19 cellular contexts compared by ENCODE assay signal in the genomic region with DNA sequence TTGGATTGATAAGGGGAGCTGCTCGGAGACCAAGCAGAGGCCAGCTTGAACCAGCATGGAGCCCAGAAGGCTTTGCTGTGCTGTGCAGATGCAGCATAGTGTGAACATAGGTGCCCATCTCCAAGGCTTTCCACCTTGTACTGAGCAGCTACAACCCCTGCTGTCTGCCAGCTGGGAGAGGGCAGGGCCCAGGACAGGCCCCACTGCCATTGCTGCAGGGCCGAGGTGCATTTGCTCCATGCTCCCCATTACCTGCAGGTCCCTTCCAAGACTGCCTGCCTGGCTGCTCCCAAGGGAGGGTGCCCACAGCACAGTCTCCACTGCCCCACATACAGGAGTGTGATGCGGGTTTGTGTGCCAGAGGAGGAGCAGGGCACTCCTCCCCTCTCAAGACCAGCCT.
DNase-seq lines count a peak whose midpoint lies in the region; ATAC-seq lines count a peak whose summit lies in the region.
"Had no signal": no experiment of that assay in that cellular context is flagged by ENCODE, and none has a peak within 500 bp of the region (broad histone marks: within the 10 kb centered on the region; RNA-seq: fewer than 3 reads in every experiment).

No MANE protein-coding gene starts in this region.

- H3K4me1 ChIP-seq in neuronal stem cell (ENCODE audit: control insufficient read depth in 2 of 2, insufficient read depth in 1 of 2, low read depth in 1 of 2, low read length in 2 of 2): no peaks in the 10 kb centered on the region
- H3K4me1 ChIP-seq in aorta (ENCODE audit: control insufficient read depth in 1 of 2, insufficient read depth in 2 of 2, low read length in 2 of 2): no peaks in the 10 kb centered on the region
- H3K4me1 ChIP-seq: HAP-1 had no signal

- H2BK120ac ChIP-seq in neuronal stem cell (ENCODE audit: low read depth, low read length): no peak overlapping the region

- H2AK5ac ChIP-seq in neuronal stem cell (ENCODE audit: low read depth, low read length): peak overlapping the region; percentile 70

- H3K79me1 ChIP-seq in neuronal stem cell (ENCODE audit: low read depth, low read length): no peaks in the 10 kb centered on the region

- H3K4me3 Mint-ChIP-seq in activated naive CD8-positive, alpha-beta T cell treated with anti-CD3 and anti-CD28 coated beads, Interleukin-2, amount 50 U/mL, for 24 hours: no peak overlapping the region
- no peak overlapping the region for H3K4me3 Mint-ChIP-seq in activated naive CD8-positive, alpha-beta T cell treated with anti-CD3 and anti-CD28 coated beads for 36 hours
- no peak overlapping the region for H3K4me3 Mint-ChIP-seq in stimulated activated memory B cell treated with anti-CD40 and anti-IgM and Interleukin-4, amounts not matched to agents 10 μg/mL and 1 μg/mL and 100 μg/mL, for 72 hours
- H3K4me3 Mint-ChIP-seq: CD4-positive, alpha-beta memory T cell; GM23338; HFFc6 had no signal

- no CpG with 5 or more reads among the region's 3 CpGs for WGBS in neuronal stem cell (ENCODE audit: extremely low coverage in 2 of 2, insufficient read length in 2 of 2, insufficient replicate concordance in 1 of 2), 2 donors
- WGBS in aorta, 2 donors: 95 to 97% methylated on average over 3 of the region's 3 CpGs

- H3K4me3 ChIP-seq in neuronal stem cell (ENCODE audit: low read length in 2 of 2): no peak overlapping the region
- H3K4me3 ChIP-seq in aorta (ENCODE audit: low read length in 2 of 2): no peak overlapping the region
- H3K4me3 ChIP-seq: GM23338, HAP-1 had no signal

- H3K9ac ChIP-seq in neuronal stem cell (ENCODE audit: low read depth, low read length, poor library complexity): peak overlapping the region; percentile 9

- H3K9me3 ChIP-seq in neuronal stem cell (replicated peaks in 1 of 2; ENCODE audit: control insufficient read depth in 2 of 2, insufficient read depth in 1 of 2, low read depth in 1 of 2, low read length in 2 of 2) (peaks cover 3 to 4% of the 10 kb centered on the region in 2 donors), aorta (ENCODE audit: control insufficient read depth, low read length) (no peaks in the 10 kb centered on the region)

- ATAC-seq in activated naive CD8-positive, alpha-beta T cell treated with anti-CD3 and anti-CD28 coated beads, Interleukin-2, amount 50 U/mL, for 24 hours: peak; percentile 15
- peak; percentile 36 for ATAC-seq in stimulated activated memory B cell treated with anti-CD40 and anti-IgM and Interleukin-4, amounts not matched to agents 10 μg/mL and 1 μg/mL and 100 μg/mL, for 72 hours
- ATAC-seq in aorta (ENCODE audit: low FRiP score) (peak; percentile 33), HG03520 (IDR thresholded peaks at IDR 0.05; ENCODE audit: unreplicated experiment) (no peak)
- ATAC-seq: GM23338 had no signal

- H4K91ac ChIP-seq in neuronal stem cell (ENCODE audit: low read depth, low read length, poor library complexity): peak overlapping the region; percentile 85

- peak overlapping the region; percentile 87 for H3K18ac ChIP-seq in neuronal stem cell (ENCODE audit: low read length)

- no peak overlapping the region for H2BK12ac ChIP-seq in neuronal stem cell (ENCODE audit: low read length)

- peak overlapping the region; percentile 20 for H3K23ac ChIP-seq in neuronal stem cell (ENCODE audit: low read depth, low read length, poor library complexity)

- H3K27ac ChIP-seq in neuronal stem cell (replicated peaks; ENCODE audit: low read length): no peak overlapping the region
- no peak overlapping the region for H3K27ac ChIP-seq in aorta (ENCODE audit: low read depth in 1 of 2, low read length in 2 of 2)
- H3K27ac ChIP-seq: 22Rv1 had no signal

- H3K4ac ChIP-seq in neuronal stem cell (ENCODE audit: low read length): no peak overlapping the region

- no peaks in the 10 kb centered on the region for H3K36me3 ChIP-seq in neuronal stem cell (replicated peaks in 1 of 2; ENCODE audit: control insufficient read depth in 2 of 2, insufficient read depth in 2 of 2, low read length in 2 of 2)
- no peaks in the 10 kb centered on the region for H3K36me3 ChIP-seq in aorta (ENCODE audit: control insufficient read depth in 1 of 2, insufficient read depth in 2 of 2, low read length in 1 of 2)
- H3K36me3 ChIP-seq: HAP-1 had no signal

- peak overlapping the region; percentile 2 for H2BK5ac ChIP-seq in neuronal stem cell (ENCODE audit: low read length)

- H3K36me3 Mint-ChIP-seq in activated naive CD8-positive, alpha-beta T cell treated with anti-CD3 and anti-CD28 coated beads, Interleukin-2, amount 50 U/mL, for 24 hours (ENCODE audit: low read depth): no peaks in the 10 kb centered on the region
- H3K36me3 Mint-ChIP-seq in activated naive CD8-positive, alpha-beta T cell treated with anti-CD3 and anti-CD28 coated beads for 36 hours: no peaks in the 10 kb centered on the region
- H3K36me3 Mint-ChIP-seq in stimulated activated memory B cell treated with anti-CD40 and anti-IgM and Interleukin-4, amounts not matched to agents 10 μg/mL and 1 μg/mL and 100 μg/mL, for 72 hours: no peaks in the 10 kb centered on the region
- H3K36me3 Mint-ChIP-seq: CD4-positive, alpha-beta memory T cell had no signal

- no peak overlapping the region for H3K4me2 ChIP-seq in neuronal stem cell (ENCODE audit: insufficient read depth, low read length, poor library complexity, severe bottlenecking)
- H3K4me2 ChIP-seq: GM23338 had no signal

- DNase-seq in activated naive CD8-positive, alpha-beta T cell treated with anti-CD3 and anti-CD28 coated beads, Interleukin-2, amount 50 U/mL, for 24 hours: no peak
- no peak for DNase-seq in activated naive CD8-positive, alpha-beta T cell treated with anti-CD3 and anti-CD28 coated beads for 36 hours
- DNase-seq in neuronal stem cell (ENCODE audit: low spot score) (no peak), aorta (no peak), dedifferentiated amniotic fluid mesenchymal stem cell (ENCODE audit: extremely low spot score) (no peak), pons (ENCODE audit: low spot score) (no peak)
- DNase-seq: C1 segment of cervical spinal cord; Calu3; CD4-positive, alpha-beta memory T cell; COR-L47; DMS53; DMS79 treated with DMSO at 0.1 percent for 48 hours; GF-D8; HFFc6 had no signal

- H4K8ac ChIP-seq in neuronal stem cell (ENCODE audit: low read depth, low read length): no peak overlapping the region

- no peaks in the 10 kb centered on the region for H3K27me3 ChIP-seq in neuronal stem cell (ENCODE audit: control insufficient read depth in 3 of 3, insufficient read depth in 3 of 3, low read depth in 1 of 3, low read length in 3 of 3)
- H3K27me3 ChIP-seq in aorta (ENCODE audit: control insufficient read depth in 1 of 2, insufficient read depth in 2 of 2, low read length in 1 of 2): no peaks in the 10 kb centered on the region

- H3K9me3 Mint-ChIP-seq in activated naive CD8-positive, alpha-beta T cell treated with anti-CD3 and anti-CD28 coated beads, Interleukin-2, amount 50 U/mL, for 24 hours: peaks cover 4% of the 10 kb centered on the region
- peaks cover 11% of the 10 kb centered on the region for H3K9me3 Mint-ChIP-seq in activated naive CD8-positive, alpha-beta T cell treated with anti-CD3 and anti-CD28 coated beads for 36 hours
- H3K9me3 Mint-ChIP-seq in stimulated activated memory B cell treated with anti-CD40 and anti-IgM and Interleukin-4, amounts not matched to agents 10 μg/mL and 1 μg/mL and 100 μg/mL, for 72 hours: peaks cover 13% of the 10 kb centered on the region
- H3K9me3 Mint-ChIP-seq: HFFc6 had no signal

- H3K4me1 Mint-ChIP-seq in activated naive CD8-positive, alpha-beta T cell treated with anti-CD3 and anti-CD28 coated beads, Interleukin-2, amount 50 U/mL, for 24 hours: no peaks in the 10 kb centered on the region
- H3K4me1 Mint-ChIP-seq in activated naive CD8-positive, alpha-beta T cell treated with anti-CD3 and anti-CD28 coated beads for 36 hours: no peaks in the 10 kb centered on the region
- H3K4me1 Mint-ChIP-seq in stimulated activated memory B cell treated with anti-CD40 and anti-IgM and Interleukin-4, amounts not matched to agents 10 μg/mL and 1 μg/mL and 100 μg/mL, for 72 hours: no peaks in the 10 kb centered on the region
- H3K4me1 Mint-ChIP-seq: CD4-positive, alpha-beta memory T cell had no signal

- no peak overlapping the region for H3K27ac Mint-ChIP-seq in activated naive CD8-positive, alpha-beta T cell treated with anti-CD3 and anti-CD28 coated beads, Interleukin-2, amount 50 U/mL, for 24 hours
- H3K27ac Mint-ChIP-seq in activated naive CD8-positive, alpha-beta T cell treated with anti-CD3 and anti-CD28 coated beads for 36 hours: no peak overlapping the region
- H3K27ac Mint-ChIP-seq in stimulated activated memory B cell treated with anti-CD40 and anti-IgM and Interleukin-4, amounts not matched to agents 10 μg/mL and 1 μg/mL and 100 μg/mL, for 72 hours: no peak overlapping the region
- H3K27ac Mint-ChIP-seq: CD4-positive, alpha-beta memory T cell; GM23338; HFFc6 had no signal

- H2AFZ ChIP-seq in neuronal stem cell (ENCODE audit: low read length): no peak overlapping the region
- H2AFZ ChIP-seq: GM23338 had no signal

- H2BK15ac ChIP-seq in neuronal stem cell (ENCODE audit: low read length): peak overlapping the region; percentile 81

- no peaks in the 10 kb centered on the region for H3K27me3 Mint-ChIP-seq in activated naive CD8-positive, alpha-beta T cell treated with anti-CD3 and anti-CD28 coated beads, Interleukin-2, amount 50 U/mL, for 24 hours
- no peaks in the 10 kb centered on the region for H3K27me3 Mint-ChIP-seq in activated naive CD8-positive, alpha-beta T cell treated with anti-CD3 and anti-CD28 coated beads for 36 hours
- no peaks in the 10 kb centered on the region for H3K27me3 Mint-ChIP-seq in stimulated activated memory B cell treated with anti-CD40 and anti-IgM and Interleukin-4, amounts not matched to agents 10 μg/mL and 1 μg/mL and 100 μg/mL, for 72 hours
- H3K27me3 Mint-ChIP-seq: CD4-positive, alpha-beta memory T cell had no signal

- intact Hi-C loops in aorta (cut with DNase I): no loop called here

- peak overlapping the region; percentile 97 for H3K14ac ChIP-seq in neuronal stem cell (ENCODE audit: low read length)
